Comparison of ENCODE assay signal across 8 cellular contexts in the genomic region with DNA sequence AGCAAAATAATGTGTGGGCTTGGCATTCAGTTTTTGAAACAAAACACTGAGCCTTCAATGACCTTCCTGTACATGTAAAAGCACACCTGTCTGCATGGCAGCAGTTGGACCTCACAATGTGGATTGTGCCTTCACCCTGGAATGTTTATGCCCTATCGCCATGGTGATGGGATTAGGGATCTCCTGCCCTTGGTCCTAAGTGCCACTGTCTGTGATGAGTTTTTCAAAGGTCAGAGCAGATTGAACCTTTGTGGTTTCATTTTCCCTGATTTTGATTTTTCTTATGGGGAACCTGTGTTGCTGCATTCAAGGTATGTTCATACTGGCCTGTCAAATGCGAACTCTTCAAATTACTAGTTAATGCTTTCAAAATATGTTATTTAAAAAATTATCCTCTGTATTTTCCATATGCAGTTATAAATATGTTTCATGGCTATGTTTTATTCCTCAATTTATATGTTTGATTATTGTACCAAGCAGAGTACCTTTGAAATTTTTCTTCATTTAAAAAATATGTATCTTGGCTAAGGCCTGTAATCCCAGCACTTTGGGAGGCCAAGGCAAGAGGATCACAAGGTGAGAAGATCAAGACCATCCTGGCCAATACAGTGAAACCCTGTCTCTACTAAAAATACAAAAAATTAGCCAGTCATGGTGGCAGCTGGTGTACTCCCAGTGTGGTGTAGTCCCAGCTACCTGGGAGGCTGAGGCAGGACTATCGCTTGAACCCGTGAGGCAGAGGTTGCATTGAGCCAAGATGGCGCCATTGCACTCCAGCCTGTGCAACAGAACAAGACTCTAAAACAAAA.
A peak's percentile ranks its signal among the peaks of the same experiment; 100 is the strongest.
DNase-seq lines count a peak whose midpoint lies in the region; ATAC-seq, FAIRE-seq and TF ChIP-seq lines count a peak whose summit lies in the region.
"Not testable (repeated sequence)": the region's sequence is repeated elsewhere in the genome, so short reads cannot be mapped to it uniquely, and the experiment has no call there.

No MANE protein-coding gene starts in this region.

- H3K4me3 Mint-ChIP-seq in astrocyte (ENCODE audit: unreplicated experiment): not testable (repeated sequence)

- H3K4me3 ChIP-seq in astrocyte (ENCODE audit: insufficient read depth, low read depth, low read length); right atrium auricular region; pancreas: not testable (repeated sequence)

- H3K79me2 ChIP-seq in astrocyte (ENCODE audit: insufficient read depth, low read length): not testable (repeated sequence)

- H2AFZ ChIP-seq in astrocyte (ENCODE audit: low read depth, low read length): not testable (repeated sequence)

- DNase-seq in H4 (ENCODE audit: low spot score) (peak; percentile 30), RCC 7860 (ENCODE audit: low spot score) (peak; percentile 85), right atrium auricular region (ENCODE audit: low spot score) (peak; percentile 66), pancreas (peak in 4 of 6 donors; percentile 23 to 77 (median 45)), ureter (ENCODE audit: low spot score) (peak; percentile 74)
- DNase-seq in astrocyte (ENCODE audit: low read depth): not testable (repeated sequence)

- not testable (repeated sequence) for H3K9me3 Mint-ChIP-seq in astrocyte (ENCODE audit: unreplicated experiment)

- H3K9ac ChIP-seq in astrocyte (ENCODE audit: low read length): not testable (repeated sequence)

- not testable (repeated sequence) for TF ChIP-seq CTCF in astrocyte (IDR thresholded peaks at IDR 0.05; ENCODE audit: insufficient read depth, low read depth, low read length); right atrium auricular region (IDR thresholded peaks at IDR 0.05); pancreas (IDR thresholded peaks at IDR 0.05)

- intact Hi-C loops in pancreas (cut with DNase I): not testable (repeated sequence)

- not testable (repeated sequence) for H3K9me3 ChIP-seq in astrocyte (ENCODE audit: insufficient read depth, low read depth, low read length); right atrium auricular region; pancreas

- H3K4me1 ChIP-seq in astrocyte (ENCODE audit: insufficient read depth, low read length); right atrium auricular region; pancreas: not testable (repeated sequence)

- not testable (repeated sequence) for H3K36me3 ChIP-seq in astrocyte (ENCODE audit: insufficient read depth, low read length); right atrium auricular region; pancreas

- not testable (repeated sequence) for H3K27me3 ChIP-seq in astrocyte (ENCODE audit: insufficient read depth, low read length); right atrium auricular region; pancreas

- 66 to 78% methylated on average over 5 of the region's 5 CpGs for WGBS in pancreas, 2 donors

- FAIRE-seq in RCC 7860 (lab: Jason Lieb, UNC); astrocyte (lab: Jason Lieb, UNC); pancreas (lab: Jason Lieb, UNC): not testable (repeated sequence)

- ATAC-seq in GM18873 (IDR thresholded peaks at IDR 0.05; ENCODE audit: low FRiP score, unreplicated experiment) (peak; percentile 86), HG03175 (IDR thresholded peaks at IDR 0.05; ENCODE audit: unreplicated experiment) (peak; percentile 83), pancreas (peak; percentile 41 to 87 (median 68))

- H3K27ac ChIP-seq in astrocyte (ENCODE audit: low read depth, low read length); right atrium auricular region; pancreas: not testable (repeated sequence)

- peak overlapping the region; percentile 0 for H3K27ac Mint-ChIP-seq in astrocyte (ENCODE audit: unreplicated experiment)

- not testable (repeated sequence) for H3K27me3 Mint-ChIP-seq in astrocyte (ENCODE audit: low read depth, unreplicated experiment)

- not testable (repeated sequence) for H4K20me1 ChIP-seq in astrocyte (ENCODE audit: insufficient read depth, low read length)

- H3K4me1 Mint-ChIP-seq in astrocyte (ENCODE audit: low read depth, unreplicated experiment): not testable (repeated sequence)

- not testable (repeated sequence) for H3K36me3 Mint-ChIP-seq in astrocyte (ENCODE audit: low read depth, unreplicated experiment)

- H3K4me2 ChIP-seq in astrocyte (ENCODE audit: low read length): not testable (repeated sequence)
